15 cellular contexts compared by ENCODE assay signal in genomic region chr7:76129366-76129765, GRCh38.
"Had no signal": no experiment of that assay in that cellular context is flagged by ENCODE, and none has a peak within 500 bp of the region (broad histone marks: within the 10 kb centered on the region; RNA-seq: fewer than 3 reads in every experiment).

No MANE protein-coding gene starts in this region.

- FAIRE-seq: frontal cortex, keratinocyte, urothelium cell line had no signal

- H3K79me2 ChIP-seq: parathyroid adenoma had no signal

- H3K4me3 ChIP-seq: body of pancreas had no signal

- H3K27me3 ChIP-seq: body of pancreas had no signal

- H3K36me3 ChIP-seq: WERI-Rb-1 had no signal

- ATAC-seq: activated CD4-positive, alpha-beta T cell treated with anti-CD3 and anti-CD28 coated beads for 36 hours; activated CD8-positive, alpha-beta T cell treated with anti-CD3 and anti-CD28 coated beads for 36 hours; body of pancreas; T-cell had no signal

- H3K27ac ChIP-seq: body of pancreas, parathyroid adenoma, WERI-Rb-1 had no signal

- DNase-seq: activated CD4-positive, alpha-beta T cell treated with anti-CD3 and anti-CD28 coated beads for 36 hours; activated CD8-positive, alpha-beta memory T cell treated with anti-CD3 and anti-CD28 coated beads, Interleukin-2, amount 50 U/mL, for 4 hours; activated CD8-positive, alpha-beta T cell treated with anti-CD3 and anti-CD28 coated beads for 36 hours; activated naive CD4-positive, alpha-beta T cell; body of pancreas; cerebellar nuclear complex; endodermal cell; midbrain; T-cell; T1000; WERI-Rb-1 had no signal

- H3K9ac ChIP-seq: parathyroid adenoma had no signal

- H3K9me3 ChIP-seq: body of pancreas had no signal

- H3K4me1 ChIP-seq: body of pancreas, parathyroid adenoma had no signal

- H2AFZ ChIP-seq: parathyroid adenoma had no signal
